Comparison of ENCODE assay signal across 14 cellular contexts in the genomic region with DNA sequence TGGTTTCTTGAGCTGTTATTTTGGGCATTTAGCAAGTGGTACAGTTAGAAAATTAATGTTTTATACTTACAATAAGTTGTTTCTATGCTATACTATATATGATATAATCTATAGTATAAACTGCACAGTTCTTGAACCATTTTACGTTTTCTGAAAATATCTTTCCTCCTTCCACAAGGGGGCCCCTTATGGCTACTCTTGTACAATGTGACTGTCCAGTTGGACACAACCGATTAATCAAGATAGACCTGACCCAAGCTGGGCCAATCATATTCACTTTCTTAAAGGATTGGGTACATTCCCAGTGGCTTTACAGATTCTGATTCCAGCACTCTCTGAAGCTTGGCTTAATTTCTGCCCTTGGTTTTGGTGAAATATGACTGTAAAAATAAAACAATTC.
A peak's percentile ranks its signal among the peaks of the same experiment; 100 is the strongest.
DNase-seq lines count a peak whose midpoint lies in the region; ATAC-seq and TF ChIP-seq lines count a peak whose summit lies in the region.
"Had no signal": no experiment of that assay in that cellular context is flagged by ENCODE, and none has a peak within 500 bp of the region (broad histone marks: within the 10 kb centered on the region; RNA-seq: fewer than 3 reads in every experiment).

No MANE protein-coding gene starts in this region.

- intact Hi-C loops in right cardiac atrium (cut with DNase I), result no loop called here

- H3K9ac ChIP-seq in OCI-LY1 (ENCODE audit: low read length) (no peak overlapping the region), neural progenitor cell (no peak overlapping the region)

- ATAC-seq in HG03025 (IDR thresholded peaks at IDR 0.05; ENCODE audit: low FRiP score, unreplicated experiment) (no peak), right cardiac atrium (no peak)
- ATAC-seq: effector memory CD8-positive, alpha-beta T cell; mucosa of descending colon had no signal

- H3K4me2 ChIP-seq in OCI-LY1 (ENCODE audit: low read length) (no peak overlapping the region), neural progenitor cell (no peak overlapping the region)

- peak; percentile 21; the same call in 1 of the 2 replicates for TF ChIP-seq CTCF in OCI-LY1 (IDR thresholded peaks at IDR 0.05; ENCODE audit: low read length)
- TF ChIP-seq CTCF in choroid plexus epithelial cell (conservative IDR thresholded peaks at IDR 0.05; ENCODE audit: low read depth, low read length), result peak; percentile 40
- TF ChIP-seq CTCF in neural progenitor cell (IDR thresholded peaks at IDR 0.05), result peak; percentile 58

- H2AFZ ChIP-seq in OCI-LY1 (ENCODE audit: low read length), result no peak overlapping the region
- no peak overlapping the region for H2AFZ ChIP-seq in neural progenitor cell (replicated peaks)

- no peaks in the 10 kb centered on the region for H3K9me3 Mint-ChIP-seq in neural progenitor cell

- H3K27me3 Mint-ChIP-seq in neural progenitor cell (ENCODE audit: insufficient read depth, low read depth), result peaks cover 2% of the 10 kb centered on the region
- H3K27me3 Mint-ChIP-seq: activated naive CD4-positive, alpha-beta T cell treated with anti-CD3 and anti-CD28 coated beads, Interleukin-2, amount 10 ng/mL, durations not matched to agents 7 days and 5 days had no signal

- H3K27me3 ChIP-seq in OCI-LY1 (ENCODE audit: insufficient read depth, low read length) (no peaks in the 10 kb centered on the region), neural progenitor cell (no peaks in the 10 kb centered on the region), right cardiac atrium (ENCODE audit: control insufficient read depth, insufficient read depth) (no peaks in the 10 kb centered on the region)

- peaks cover 2% of the 10 kb centered on the region for H3K4me1 Mint-ChIP-seq in neural progenitor cell
- H3K4me1 Mint-ChIP-seq: activated naive CD4-positive, alpha-beta T cell treated with anti-CD3 and anti-CD28 coated beads, Interleukin-2, amount 10 ng/mL, durations not matched to agents 7 days and 5 days had no signal

- no peaks in the 10 kb centered on the region for H3K36me3 ChIP-seq in OCI-LY1 (ENCODE audit: insufficient read depth, low read length)
- H3K36me3 ChIP-seq in neural progenitor cell, result no peaks in the 10 kb centered on the region

- DNase-seq in G401 (ENCODE audit: low spot score) (peak; percentile 11), choroid plexus epithelial cell (ENCODE audit: low read depth) (peak; percentile 33), neural progenitor cell (ENCODE audit: low spot score) (peak; percentile 49), dermis blood vessel endothelial cell (no peak), right cardiac atrium (no peak)
- no peak for DNase-seq in activated CD8-positive, alpha-beta memory T cell treated with anti-CD3 and anti-CD28 coated beads for 24 hours
- DNase-seq: activated CD4-positive, alpha-beta T cell treated with anti-CD3 and anti-CD28 coated beads, Interleukin-2, amount 50 U/mL, for 4 hours; activated naive CD4-positive, alpha-beta T cell treated with anti-CD3 and anti-CD28 coated beads, Interleukin-2, amount 10 ng/mL, durations not matched to agents 7 days and 5 days; effector memory CD8-positive, alpha-beta T cell; mucosa of descending colon; NCI-H1048; NCI-H446 had no signal

- H3K27ac Mint-ChIP-seq in neural progenitor cell, result no peak overlapping the region
- H3K27ac Mint-ChIP-seq: activated naive CD4-positive, alpha-beta T cell treated with anti-CD3 and anti-CD28 coated beads, Interleukin-2, amount 10 ng/mL, durations not matched to agents 7 days and 5 days; effector memory CD8-positive, alpha-beta T cell had no signal

- in situ Hi-C loops in G401 (cut with HindIII; ENCODE audit: low sequenced_read_pairs), result no loop called here

- no peaks in the 10 kb centered on the region for H3K9me2 ChIP-seq in OCI-LY1 (ENCODE audit: low read depth, low read length)

- no peaks in the 10 kb centered on the region for H3K79me2 ChIP-seq in OCI-LY1 (ENCODE audit: insufficient read depth, low read length)
- no peaks in the 10 kb centered on the region for H3K79me2 ChIP-seq in neural progenitor cell (ENCODE audit: low read depth)

- H3K9me3 ChIP-seq in OCI-LY1 (ENCODE audit: low read length) (no peaks in the 10 kb centered on the region), neural progenitor cell (ENCODE audit: low read depth) (no peaks in the 10 kb centered on the region), right cardiac atrium (ENCODE audit: control insufficient read depth, low read length) (no peaks in the 10 kb centered on the region)
- H3K9me3 ChIP-seq: mucosa of descending colon had no signal

- no peaks in the 10 kb centered on the region for H3F3A ChIP-seq in OCI-LY1 (ENCODE audit: insufficient read depth, low read length)
- peaks cover 7% of the 10 kb centered on the region for H3F3A ChIP-seq in neural progenitor cell (ENCODE audit: low read depth)

- no peak overlapping the region for H3K4me3 Mint-ChIP-seq in neural progenitor cell
- H3K4me3 Mint-ChIP-seq: activated naive CD4-positive, alpha-beta T cell treated with anti-CD3 and anti-CD28 coated beads, Interleukin-2, amount 10 ng/mL, durations not matched to agents 7 days and 5 days; effector memory CD8-positive, alpha-beta T cell had no signal

- H4K20me1 ChIP-seq in OCI-LY1 (ENCODE audit: insufficient read depth, low read length) (no peaks in the 10 kb centered on the region), neural progenitor cell (ENCODE audit: low read depth) (no peaks in the 10 kb centered on the region)

- H3K27ac ChIP-seq in OCI-LY1 (ENCODE audit: low read depth, low read length, poor library complexity, severe bottlenecking) (no peak overlapping the region), neural progenitor cell (no peak overlapping the region), right cardiac atrium (ENCODE audit: low read length) (no peak overlapping the region)

- no peaks in the 10 kb centered on the region for H3K36me3 Mint-ChIP-seq in neural progenitor cell
- H3K36me3 Mint-ChIP-seq: activated naive CD4-positive, alpha-beta T cell treated with anti-CD3 and anti-CD28 coated beads, Interleukin-2, amount 10 ng/mL, durations not matched to agents 7 days and 5 days had no signal

- H3K4me1 ChIP-seq in OCI-LY1 (ENCODE audit: insufficient read depth, low read length, severe bottlenecking) (no peaks in the 10 kb centered on the region), neural progenitor cell (peaks cover 2% of the 10 kb centered on the region), right cardiac atrium (ENCODE audit: control insufficient read depth, insufficient read depth, low read length) (peaks cover 3% of the 10 kb centered on the region)

- no peak overlapping the region for H3K4me3 ChIP-seq in OCI-LY1 (ENCODE audit: low read depth, low read length, poor library complexity, severe bottlenecking)
- H3K4me3 ChIP-seq in choroid plexus epithelial cell (ENCODE audit: low read depth, low read length), result no peak overlapping the region
- no peak overlapping the region for H3K4me3 ChIP-seq in neural progenitor cell
- H3K4me3 ChIP-seq in right cardiac atrium (ENCODE audit: low read length), result no peak overlapping the region
- H3K4me3 ChIP-seq: mucosa of descending colon had no signal

- WGBS in right cardiac atrium, result 51% methylated on average over 2 of the region's 2 CpGs

Comparison
In these comparisons a context has a peak if more than half of its experiments do, and no peak if none do; other contexts are left out.
1. DNase-seq: peak in G401 (single experiment), choroid plexus epithelial cell (single experiment) and neural progenitor cell (single experiment); none in dermis blood vessel endothelial cell (single experiment), activated CD8-positive, alpha-beta memory T cell treated with anti-CD3 and anti-CD28 coated beads for 24 hours (single experiment) and right cardiac atrium (0 of 3).
2. Peak in every context shown above with its lines, with median percentiles within 50 percentile points of each other: CTCF ChIP-seq.